Comparison of ENCODE assay signal across 8 cellular contexts in genomic region chr16:67183627-67184452, GRCh38. TPM values are rescaled to one million over a fixed set of nuclear protein-coding genes. Genes with fewer than 3 reads are reported as not detected.
DNase-seq lines count a peak whose midpoint lies in the region; ATAC-seq and TF ChIP-seq lines count a peak whose summit lies in the region.

MATCAP1 (minus strand) TSS chr16:67183963; CDS start chr16:67180610, 3,353 bp downstream.

- peaks cover 6 to 49% (median 15%) of the 10 kb centered on the region in 4 donors for H3K4me1 ChIP-seq in Peyer's patch
- H3K4me1 ChIP-seq in esophagus muscularis mucosa: peaks cover 25 to 63% (median 56%) of the 10 kb centered on the region in 4 donors
- peaks cover 9 to 32% of the 10 kb centered on the region in 2 donors for H3K4me1 ChIP-seq in muscle layer of duodenum (ENCODE audit: control insufficient read depth in 1 of 2, insufficient read depth in 2 of 2, low read length in 2 of 2)

- H3K9me3 Mint-ChIP-seq in activated T-cell treated with anti-CD3 and anti-CD28 coated beads, Interleukin-2, amount 50 U/mL, for 4 hours: no peaks in the 10 kb centered on the region

- H3K27me3 ChIP-seq in Peyer's patch (no peaks in the 10 kb centered on the region), esophagus muscularis mucosa (no peaks in the 10 kb centered on the region), muscle layer of duodenum (ENCODE audit: low read depth, low read length) (no peaks in the 10 kb centered on the region)

- DNase-seq in DMS79 treated with DMSO at 0.1 percent for 48 hours (lab: John Stamatoyannopoulos, UW): peak; percentile 88
- peak; percentile 95 to 97 (median 95) for DNase-seq in Peyer's patch
- DNase-seq in activated T-cell treated with anti-CD3 and anti-CD28 coated beads, Interleukin-2, amount 50 U/mL, for 4 hours: peak; percentile 88
- peak; percentile 99 for DNase-seq in esophagus muscularis mucosa (ENCODE audit: extremely low spot score)
- peak; percentile 81 for DNase-seq in stimulated activated CD8-positive, alpha-beta memory T cell treated with anti-CD3 and anti-CD28 coated beads, Interleukin-7, amount 100 ng/mL, for 24 hours (ENCODE audit: low read depth)

- peaks cover 5% of the 10 kb centered on the region for H3K27me3 Mint-ChIP-seq in activated T-cell treated with anti-CD3 and anti-CD28 coated beads, Interleukin-2, amount 50 U/mL, for 4 hours (ENCODE audit: low read depth)

- intact Hi-C loops in esophagus muscularis mucosa (cut with DNase I): loop anchor here (2.0 kb wide), 2 partner anchors 25 to 205 kb away; partner anchors contain the start of genes FBXL8 and TRADD

- TF ChIP-seq CTCF in Peyer's patch (IDR thresholded peaks at IDR 0.05) (peak in 2 of 6 experiments; percentile 10 to 12), esophagus muscularis mucosa (IDR thresholded peaks at IDR 0.05) (peak in 1 of 3 experiments; percentile 7)

- H3K4me3 ChIP-seq in Peyer's patch (peak within 1 kb of the TSS; percentile 58 to 72 (median 70)), esophagus muscularis mucosa (peak within 1 kb of the TSS; percentile 70 to 92 (median 72)), muscle layer of duodenum (ENCODE audit: low read depth in 1 of 2, low read length in 2 of 2) (peak within 1 kb of the TSS; percentile 53 to 85)

- TF ChIP-seq POLR2A in Peyer's patch (IDR thresholded peaks at IDR 0.05) (peak; percentile 47 to 63), esophagus muscularis mucosa (IDR thresholded peaks at IDR 0.05; ENCODE audit: low read depth) (no peak)

- H3K36me3 ChIP-seq in KOPT-K1 (ENCODE audit: insufficient read depth, low read length): no peaks in the 10 kb centered on the region; the same call in 1 of the 2 replicates
- H3K36me3 ChIP-seq in Peyer's patch: no peaks in the 10 kb centered on the region
- H3K36me3 ChIP-seq in esophagus muscularis mucosa: no peaks in the 10 kb centered on the region
- no peaks in the 10 kb centered on the region for H3K36me3 ChIP-seq in muscle layer of duodenum (ENCODE audit: control insufficient read depth in 1 of 2, insufficient read depth in 2 of 2, low read length in 2 of 2)

- H3K4me1 Mint-ChIP-seq in activated T-cell treated with anti-CD3 and anti-CD28 coated beads, Interleukin-2, amount 50 U/mL, for 4 hours (ENCODE audit: low read depth): peaks cover 12% of the 10 kb centered on the region

- peak within 1 kb of the TSS; percentile 83 for H3K4me3 Mint-ChIP-seq in activated T-cell treated with anti-CD3 and anti-CD28 coated beads, Interleukin-2, amount 50 U/mL, for 4 hours

- 2% methylated on average over 11 of the region's 77 CpGs for WGBS in esophagus muscularis mucosa

- no peaks in the 10 kb centered on the region for H3K36me3 Mint-ChIP-seq in activated T-cell treated with anti-CD3 and anti-CD28 coated beads, Interleukin-2, amount 50 U/mL, for 4 hours (ENCODE audit: insufficient read depth)

- TF ChIP-seq EP300 in esophagus muscularis mucosa (IDR thresholded peaks at IDR 0.05): peak; percentile 78

- ATAC-seq in GM21825 (IDR thresholded peaks at IDR 0.05; ENCODE audit: unreplicated experiment): peak; percentile 86
- ATAC-seq in activated T-cell treated with anti-CD3 and anti-CD28 coated beads, Interleukin-2, amount 50 U/mL, for 4 hours: peak; percentile 95 to 96

- H3K9me3 ChIP-seq in KOPT-K1 (ENCODE audit: insufficient read depth, low read length, poor library complexity, severe bottlenecking) (no peaks in the 10 kb centered on the region), Peyer's patch (no peaks in the 10 kb centered on the region), esophagus muscularis mucosa (no peaks in the 10 kb centered on the region), muscle layer of duodenum (ENCODE audit: control insufficient read depth in 1 of 2, low read length in 2 of 2) (no peaks in the 10 kb centered on the region)

- H3K27ac ChIP-seq in KOPT-K1 (ENCODE audit: low read depth, low read length, poor library complexity, severe bottlenecking) (peak within 1 kb of the TSS; percentile 82), Peyer's patch (peak within 1 kb of the TSS; percentile 92 to 96 (median 94)), esophagus muscularis mucosa (replicated peaks in 1 of 4) (peak within 1 kb of the TSS; percentile 94 to 95 (median 94)), muscle layer of duodenum (ENCODE audit: low read length) (peak within 1 kb of the TSS; percentile 79)

RNA-seq across cellular contexts. Expression of gene MATCAP1, which starts in this region (rescaled TPM):
- 10 to 100 TPM; 20.8 to 57.8 (median 42.3) TPM for total RNA-seq in Peyer's patch
- 10 to 100 TPM; 10.1 to 15.5 (median 14.7) TPM for total RNA-seq in activated T-cell treated with anti-CD3 and anti-CD28 coated beads, Interleukin-2, amount 50 U/mL, for 4 hours
- 10 to 100 TPM in 2 of 4 donors, 1 to 10 TPM in 2; 7.8 to 17.7 (median 11.2) TPM for total RNA-seq in esophagus muscularis mucosa

Comparison
In these comparisons a context has a peak if more than half of its experiments do, and no peak if none do; other contexts are left out.
1. Peak in every context shown above with its lines: DNase-seq, ATAC-seq, H3K4me3 ChIP-seq and H3K27ac ChIP-seq.